In genomic region chr11:65743928-65744698, GRCh38 we compare ENCODE assay signal across 1 cellular context.
TF ChIP-seq lines count a peak whose summit lies in the region.

No MANE protein-coding gene starts in this region.

TF ChIP-seq in A549, 52 proteins besides CTCF, POLR2A, EP300 and RAD21:
- peak; percentile 57 for TF ChIP-seq SMC3 (IDR thresholded peaks at IDR 0.05)
- no peak for TF ChIP-seq HMGXB4 (CRISPR knock-in tag; IDR thresholded peaks at IDR 0.05; ENCODE audit: borderline replicate concordance)
TF ChIP-seq in A549: peak in this region for 1.
